Comparison of ENCODE assay signal across 1 cellular context in genomic region chr14:77498984-77499527, GRCh38.
TF ChIP-seq lines count a peak whose summit lies in the region.

No MANE protein-coding gene starts in this region.

TF ChIP-seq in SK-N-SH, 30 proteins besides CTCF, POLR2A, EP300 and RAD21 (continued from another document):
- TF ChIP-seq GABPA (IDR thresholded peaks at IDR 0.05; ENCODE audit: low read depth) (no peak), USF2 (IDR thresholded peaks at IDR 0.05; ENCODE audit: borderline replicate concordance, low read depth, low read length) (no peak), TCF12 (IDR thresholded peaks at IDR 0.05) (no peak)
